Comparison of ENCODE assay signal across 1 cellular context in the genomic region with DNA sequence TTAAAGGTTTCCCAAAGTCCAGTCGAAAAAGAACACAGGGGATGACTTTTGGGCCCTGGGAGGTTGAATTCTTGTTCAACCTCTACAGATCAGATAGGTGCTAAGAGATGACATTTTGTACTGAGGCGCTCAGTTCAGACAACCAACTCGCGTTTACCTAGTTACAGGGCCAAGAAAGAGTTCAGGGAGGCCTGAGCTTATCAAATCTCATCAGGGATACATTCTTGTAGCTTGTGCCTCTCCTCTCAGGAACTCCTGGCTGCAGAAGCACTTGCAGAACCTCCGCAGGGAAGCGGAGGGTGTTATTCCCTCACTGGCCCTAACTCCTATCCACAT.
TF ChIP-seq lines count a peak whose summit lies in the region.

No MANE protein-coding gene starts in this region.

TF ChIP-seq in endothelial cell of umbilical vein, 7 proteins besides CTCF, POLR2A, EP300 and RAD21:
- TF ChIP-seq, protein P1, sequence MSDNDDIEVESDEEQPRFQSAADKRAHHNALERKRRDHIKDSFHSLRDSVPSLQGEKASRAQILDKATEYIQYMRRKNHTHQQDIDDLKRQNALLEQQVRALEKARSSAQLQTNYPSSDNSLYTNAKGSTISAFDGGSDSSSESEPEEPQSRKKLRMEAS (IDR thresholded peaks at IDR 0.05; ENCODE audit: insufficient read depth, insufficient read length) = no peak
- TF ChIP-seq EZH2 (IDR thresholded peaks at IDR 0.05; ENCODE audit: borderline replicate concordance, low read depth, low read length, severe bottlenecking) (no peak), FOS (IDR thresholded peaks at IDR 0.05; ENCODE audit: borderline replicate concordance, insufficient read depth, low read length) (no peak), POLR2AphosphoS5 (IDR thresholded peaks at IDR 0.05; ENCODE audit: insufficient read depth, low read depth, low read length) (no peak), GATA2 (IDR thresholded peaks at IDR 0.05; ENCODE audit: insufficient read depth, insufficient read length, low read depth, low read length) (no peak), JUN (IDR thresholded peaks at IDR 0.05; ENCODE audit: borderline replicate concordance, insufficient read depth, insufficient read length, low read depth) (no peak), MYC (IDR thresholded peaks at IDR 0.05; ENCODE audit: low read depth, low read length) (no peak)
